Comparison of ENCODE assay signal across 16 cellular contexts in genomic region chr1:219176168-219176567, GRCh38. TPM values are rescaled to one million over a fixed set of nuclear protein-coding genes. Genes with fewer than 3 reads are reported as not detected.
DNase-seq lines count a peak whose midpoint lies in the region; ATAC-seq, FAIRE-seq and TF ChIP-seq lines count a peak whose summit lies in the region.
"Had no signal": no experiment of that assay in that cellular context is flagged by ENCODE, and none has a peak within 500 bp of the region (broad histone marks: within the 10 kb centered on the region; RNA-seq: fewer than 3 reads in every experiment).

No MANE protein-coding gene starts in this region.

- no peak overlapping the region for H3K9ac ChIP-seq in keratinocyte (ENCODE audit: control insufficient read depth, extremely low read depth, insufficient read depth, low read length)

- H3K4me3 Mint-ChIP-seq in stimulated activated effector memory CD8-positive, alpha-beta T cell treated with anti-CD3 and anti-CD28 coated beads, Interleukin-12 subunit alpha, Interleukin-12 subunit beta, amount 100 ng/mL, for 72 hours: no peak overlapping the region

- peaks cover 0 to 25% (median 12%) of the 10 kb centered on the region in 9 donors for H3K36me3 ChIP-seq in heart left ventricle
- peaks cover 8% of the 10 kb centered on the region; the same call in 1 of the 2 replicates for H3K36me3 ChIP-seq in OCI-LY7 (ENCODE audit: insufficient read depth, low read length)
- H3K36me3 ChIP-seq in keratinocyte (ENCODE audit: control insufficient read depth in 2 of 2, extremely low read depth in 1 of 2, insufficient read depth in 2 of 2, low read length in 2 of 2): peaks cover 0 to 4% of the 10 kb centered on the region in 2 experiments
- H3K36me3 ChIP-seq in tibial artery: no peaks in the 10 kb centered on the region

- ATAC-seq in heart left ventricle (no peak), left cardiac atrium (no peak)
- ATAC-seq in stimulated activated effector memory CD8-positive, alpha-beta T cell treated with anti-CD3 and anti-CD28 coated beads, Interleukin-12 subunit alpha, Interleukin-12 subunit beta, amount 100 ng/mL, for 72 hours: no peak

- H3K4me3 ChIP-seq in heart left ventricle (peak overlapping the region in 8 of 12 donors; percentile 66 to 92 (median 80)), OCI-LY7 (ENCODE audit: low read depth, low read length, poor library complexity, severe bottlenecking) (no peak overlapping the region), keratinocyte (ENCODE audit: control insufficient read depth in 2 of 3, extremely low read depth in 1 of 3, insufficient read depth in 2 of 3, low read depth in 1 of 3, low read length in 3 of 3) (no peak overlapping the region), tibial artery (no peak overlapping the region)
- H3K4me3 ChIP-seq: testis had no signal

- 74 to 87% (median 83%) methylated on average over 4 of the region's 4 CpGs for WGBS in heart left ventricle, 4 donors

- H4K20me1 ChIP-seq in OCI-LY7 (ENCODE audit: insufficient read depth, low read length): no peaks in the 10 kb centered on the region
- no peaks in the 10 kb centered on the region for H4K20me1 ChIP-seq in keratinocyte (ENCODE audit: control insufficient read depth, extremely low read depth, insufficient read depth, low read length)

- CTCF ChIA-PET in OCI-LY7 (lab: Charles Lee; ENCODE audit: unreplicated experiment): no interaction called here

- no peak for FAIRE-seq in keratinocyte (lab: Jason Lieb, UNC)

- TF ChIP-seq CTCF in heart left ventricle (IDR thresholded peaks at IDR 0.05) (no peak), OCI-LY7 (conservative IDR thresholded peaks at IDR 0.05; ENCODE audit: low read length) (no peak), keratinocyte (optimal IDR thresholded peaks at IDR 0.05 in 1 of 3, IDR thresholded peaks at IDR 0.05 in 1 of 3, conservative IDR thresholded peaks at IDR 0.05 in 1 of 3; ENCODE audit: extremely low read depth in 1 of 3, insufficient read depth in 2 of 3, low read length in 3 of 3) (no peak), tibial artery (IDR thresholded peaks at IDR 0.05) (no peak)

- no peaks in the 10 kb centered on the region for H3K9me3 Mint-ChIP-seq in stimulated activated effector memory CD8-positive, alpha-beta T cell treated with anti-CD3 and anti-CD28 coated beads, Interleukin-12 subunit alpha, Interleukin-12 subunit beta, amount 100 ng/mL, for 72 hours

- no peak overlapping the region for H3K27ac Mint-ChIP-seq in stimulated activated effector memory CD8-positive, alpha-beta T cell treated with anti-CD3 and anti-CD28 coated beads, Interleukin-12 subunit alpha, Interleukin-12 subunit beta, amount 100 ng/mL, for 72 hours

- H3K27ac ChIP-seq in heart left ventricle: peak overlapping the region in 9 of 12 donors; percentile 6 to 97 (median 95)
- H3K27ac ChIP-seq in OCI-LY7 (ENCODE audit: low read depth, low read length, poor library complexity, severe bottlenecking): no peak overlapping the region
- no peak overlapping the region for H3K27ac ChIP-seq in keratinocyte (ENCODE audit: control insufficient read depth, insufficient read depth, low read length)
- H3K27ac ChIP-seq in tibial artery: peak overlapping the region; percentile 10 to 94

- no peak for DNase-seq in heart left ventricle
- DNase-seq in left cardiac atrium: no peak
- no peak for DNase-seq in OCI-LY7 (ENCODE audit: low spot score)
- no peak for DNase-seq in keratinocyte (ENCODE audit: low read depth, low spot score)
- DNase-seq in tibial artery: no peak
- DNase-seq in stimulated activated effector memory CD8-positive, alpha-beta T cell treated with anti-CD3 and anti-CD28 coated beads, Interleukin-12 subunit alpha, Interleukin-12 subunit beta, amount 100 ng/mL, for 72 hours (ENCODE audit: low spot score in 2 of 2): no peak
- no peak for DNase-seq in DMS 273 (lab: John Stamatoyannopoulos, UW; ENCODE audit: unreplicated experiment)
- no peak for DNase-seq in NOMO-1 treated with dmso at 0.1 percent for 144 hours (lab: John Stamatoyannopoulos, UW; ENCODE audit: unreplicated experiment)
- DNase-seq: activated CD4-positive, alpha-beta T cell treated with anti-CD3 and anti-CD28 coated beads for 4 hours; activated T-cell treated with anti-CD3 and anti-CD28 coated beads, Interleukin-2, amount 50 U/mL, for 1 hour; DMS153; islet precursor cell; NCI-H1436; NCI-H446 treated with DMSO at 0.1 percent for 48 hours; T-helper 2 cell; testis had no signal

- peaks cover 0 to 58% (median 39%) of the 10 kb centered on the region in 12 donors for H3K4me1 ChIP-seq in heart left ventricle
- peaks cover 15% of the 10 kb centered on the region for H3K4me1 ChIP-seq in OCI-LY7 (ENCODE audit: insufficient read depth, low read length, poor library complexity, severe bottlenecking)
- peaks cover 24% of the 10 kb centered on the region for H3K4me1 ChIP-seq in keratinocyte (ENCODE audit: control insufficient read depth, extremely low read depth, insufficient read depth, low read length)
- H3K4me1 ChIP-seq in tibial artery: peaks cover 0 to 60% (median 22%) of the 10 kb centered on the region in 4 donors

- peaks cover 13% of the 10 kb centered on the region for H3K79me2 ChIP-seq in OCI-LY7 (ENCODE audit: insufficient read depth, low read depth, low read length)
- peaks cover 15% of the 10 kb centered on the region for H3K79me2 ChIP-seq in keratinocyte (ENCODE audit: control insufficient read depth, insufficient read depth, low read length)

- BruUV-seq in OCI-LY7 (replicated peaks; lab: Mats Ljungman, UMichigan): no TSS peak

- dilution Hi-C loops in keratinocyte (cut with MboI; ENCODE audit: extremely low pct_ligation_motif_present, low sequenced_read_pairs): no loop called here

- H3K9me1 ChIP-seq in keratinocyte (ENCODE audit: control insufficient read depth, extremely low read depth, insufficient read depth, low read length): peaks cover 3% of the 10 kb centered on the region

- H3K9me2 ChIP-seq in OCI-LY7 (ENCODE audit: insufficient read depth, low read length): no peaks in the 10 kb centered on the region

- H3K27me3 ChIP-seq in heart left ventricle (no peaks in the 10 kb centered on the region), keratinocyte (ENCODE audit: control insufficient read depth, extremely low read depth, insufficient read depth, low read length) (no peaks in the 10 kb centered on the region), tibial artery (no peaks in the 10 kb centered on the region)
- H3K27me3 ChIP-seq: testis had no signal

- intact Hi-C loops in heart left ventricle (cut with DNase I): loop anchor here in 4 of 10 donors (10.0 kb wide), 1 partner anchor 831 kb away; the partner anchor contains the start of gene TGFB2 (in 4 of the 4)
- intact Hi-C loops in left cardiac atrium (cut with DNase I): loop anchor here in 1 of 2 donors (10.0 kb wide), 1 partner anchor 831 kb away; the partner anchor contains the start of gene TGFB2
- intact Hi-C loops in OCI-LY7 (cut with micrococcal nuclease; ENCODE audit: unreplicated experiment): loop anchor here (10.0 kb wide), 1 partner anchor 891 kb away; the partner anchor contains the start of gene RRP15
- intact Hi-C loops in tibial artery (cut with DNase I; ENCODE audit: low total_unique reads): no loop called here

- H2AFZ ChIP-seq in OCI-LY7 (ENCODE audit: low read length) (no peak overlapping the region), keratinocyte (ENCODE audit: control insufficient read depth, low read length) (no peak overlapping the region)

- POLR2A ChIA-PET in OCI-LY7 (lab: Charles Lee): interaction anchor here (0.7 to 2.7 kb wide), 7 partner anchors 9 to 881 kb away, joined by 3 to 14 read pairs (median 5); no protein-coding TSS in a partner anchor

- no peak for TF ChIP-seq POLR2A in heart left ventricle (IDR thresholded peaks at IDR 0.05)

- H3K9me3 ChIP-seq in heart left ventricle (no peaks in the 10 kb centered on the region), OCI-LY7 (ENCODE audit: low read length) (peaks cover 6% of the 10 kb centered on the region; the same call in 1 of the 2 replicates), keratinocyte (ENCODE audit: control insufficient read depth, low read depth, low read length) (no peaks in the 10 kb centered on the region), tibial artery (no peaks in the 10 kb centered on the region)
- H3K9me3 ChIP-seq: testis had no signal

- H3K36me3 Mint-ChIP-seq in stimulated activated effector memory CD8-positive, alpha-beta T cell treated with anti-CD3 and anti-CD28 coated beads, Interleukin-12 subunit alpha, Interleukin-12 subunit beta, amount 100 ng/mL, for 72 hours: peaks cover 29% of the 10 kb centered on the region

- H3K4me1 Mint-ChIP-seq in stimulated activated effector memory CD8-positive, alpha-beta T cell treated with anti-CD3 and anti-CD28 coated beads, Interleukin-12 subunit alpha, Interleukin-12 subunit beta, amount 100 ng/mL, for 72 hours: peaks cover 41% of the 10 kb centered on the region

- H3K4me2 ChIP-seq in OCI-LY7 (ENCODE audit: low read length): peak overlapping the region; percentile 96; the same call in 1 of the 2 replicates
- peak overlapping the region; percentile 6 for H3K4me2 ChIP-seq in keratinocyte (ENCODE audit: control insufficient read depth, extremely low read depth, insufficient read depth, low read depth, low read length)

RNA-seq across cellular contexts. Expression of gene LYPLAL1, which starts 2.5 kb away (rescaled TPM):
- total RNA-seq in heart left ventricle (100 to 1,000 TPM in 4 of 9 donors, 10 to 100 TPM in 5; 31.8 to 126 (median 90.5) TPM), left cardiac atrium (10 to 100 TPM; 53.1 to 57.9 TPM), OCI-LY7 (2022) (24.3 and 32.1 TPM in 2 replicates)
- polyA plus RNA-seq in heart left ventricle (10 to 100 TPM; 19.6 to 87.2 TPM), keratinocyte (11.2 to 41.1 TPM (median 26.0 TPM) in 3 replicates)
- 13.2 and 19.6 TPM in 2 replicates for total RNA-seq in OCI-LY7 (2014; rRNA removed; shearing (Covaris generic))
- 15.9 TPM for polyA plus RNA-seq in keratinocyte (2011; ENCODE audit: low read depth)
- 17.7 and 42.4 TPM in 2 replicates for polyA plus RNA-seq in keratinocyte (2011; cell fraction: cytosol; rRNA removed)
- polyA plus RNA-seq in keratinocyte (2011; cell fraction: nucleus; rRNA removed): 23.0 and 35.8 TPM in 2 replicates
- 18.4 and 29.2 TPM in 2 replicates for polyA plus RNA-seq in keratinocyte (2012; ENCODE audit: low replicate concordance)
- 1.8 to 11.7 TPM (median 9.4 TPM) in 3 replicates for polyA minus RNA-seq in keratinocyte
- 9.4 TPM for polyA minus RNA-seq in keratinocyte (2011; cell fraction: cytosol; rRNA and poly(A)+ RNA removed)
- 15.8 and 29.2 TPM in 2 replicates for polyA minus RNA-seq in keratinocyte (2011; cell fraction: nucleus; rRNA and poly(A)+ RNA removed)

Comparison
In these comparisons a context has a peak if more than half of its experiments do, and no peak if none do; other contexts are left out.
1. H3K27ac ChIP-seq: peak in heart left ventricle (9 of 12) and tibial artery (2 of 2); none in OCI-LY7 (single experiment) and keratinocyte (single experiment).
2. H3K4me3 ChIP-seq: peak in heart left ventricle (8 of 12); none in OCI-LY7 (single experiment), keratinocyte (0 of 3) and tibial artery (0 of 2).